In the genomic region with DNA sequence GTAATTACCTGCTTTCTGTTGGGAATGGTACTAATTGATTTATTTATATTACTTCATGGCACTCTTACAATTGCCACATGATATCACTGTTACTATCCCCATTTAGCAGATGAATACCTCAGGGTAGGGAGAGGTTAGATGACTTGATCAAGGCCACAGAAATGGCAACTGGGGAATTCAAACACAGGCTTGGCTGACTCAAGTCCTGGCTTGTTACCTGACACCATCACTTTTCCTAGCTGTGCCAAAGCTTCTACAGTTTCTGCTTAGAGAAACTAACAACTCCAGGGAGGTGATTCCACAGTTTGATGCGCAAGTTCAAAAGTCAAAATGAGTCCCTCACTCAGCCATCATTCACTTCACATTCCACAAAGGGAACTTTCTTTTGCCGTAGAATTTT, we compare ENCODE assay signal across 18 cellular contexts.
"Had no signal": no experiment of that assay in that cellular context is flagged by ENCODE, and none has a peak within 500 bp of the region (broad histone marks: within the 10 kb centered on the region; RNA-seq: fewer than 3 reads in every experiment).

No MANE protein-coding gene starts in this region.

- H3K4me3 Mint-ChIP-seq: activated T-cell treated with anti-CD3 and anti-CD28 coated beads, Interleukin-2, amount 50 U/mL, for 72 hours; endodermal cell; stimulated activated naive B cell treated with anti-CD40 and anti-IgM and Interleukin-4, amounts not matched to agents 10 μg/mL and 1 μg/mL and 100 μg/mL, for 72 hours had no signal

- ATAC-seq: activated CD4-positive, CD25-positive, alpha-beta regulatory T cell treated with anti-CD3 and anti-CD28 coated beads, Interleukin-2, amount 50 U/mL, for 24 hours; activated naive CD4-positive, alpha-beta T cell treated with anti-CD3 and anti-CD28 coated beads, Interleukin-2, amount 50 U/mL, for 72 hours; activated T-cell treated with anti-CD3 and anti-CD28 coated beads, Interleukin-2, amount 50 U/mL, for 72 hours; gastroesophageal sphincter; heart left ventricle; stimulated activated naive B cell treated with anti-CD40 and anti-IgM and Interleukin-4, amounts not matched to agents 10 μg/mL and 1 μg/mL and 100 μg/mL, for 72 hours; upper lobe of right lung had no signal

- H3K4me3 ChIP-seq: gastroesophageal sphincter, heart left ventricle, left ventricle myocardium inferior, sigmoid colon, spleen, thoracic aorta, upper lobe of right lung had no signal

- H3K27me3 Mint-ChIP-seq: stimulated activated naive B cell treated with anti-CD40 and anti-IgM and Interleukin-4, amounts not matched to agents 10 μg/mL and 1 μg/mL and 100 μg/mL, for 72 hours had no signal

- H3K27ac Mint-ChIP-seq: activated naive CD4-positive, alpha-beta T cell treated with anti-CD3 and anti-CD28 coated beads, Interleukin-2, amount 50 U/mL, for 72 hours; activated T-cell treated with anti-CD3 and anti-CD28 coated beads, Interleukin-2, amount 50 U/mL, for 72 hours; endodermal cell; stimulated activated naive B cell treated with anti-CD40 and anti-IgM and Interleukin-4, amounts not matched to agents 10 μg/mL and 1 μg/mL and 100 μg/mL, for 72 hours had no signal

- DNase-seq: activated effector memory CD4-positive, alpha-beta T cell treated with anti-CD3 and anti-CD28 coated beads, Interleukin-2, amount 50 U/mL, for 16 hours; activated T-cell treated with anti-CD3 and anti-CD28 coated beads, Interleukin-2, amount 50 U/mL, for 72 hours; amniotic stem cell; endodermal cell; erythroblast; heart left ventricle; kidney glomerular epithelial cell; left ventricle myocardium inferior; occipital lobe; posterior cingulate gyrus; sigmoid colon; spleen; stimulated activated naive B cell treated with anti-CD40 and anti-IgM and Interleukin-4, amounts not matched to agents 10 μg/mL and 1 μg/mL and 100 μg/mL, for 72 hours; upper lobe of right lung had no signal

- H3K36me3 Mint-ChIP-seq: activated naive CD4-positive, alpha-beta T cell treated with anti-CD3 and anti-CD28 coated beads, Interleukin-2, amount 50 U/mL, for 72 hours; stimulated activated naive B cell treated with anti-CD40 and anti-IgM and Interleukin-4, amounts not matched to agents 10 μg/mL and 1 μg/mL and 100 μg/mL, for 72 hours had no signal

- H3K9me3 ChIP-seq: gastroesophageal sphincter, heart left ventricle, left ventricle myocardium inferior, sigmoid colon, spleen, thoracic aorta, upper lobe of right lung had no signal

- H3K27ac ChIP-seq: gastroesophageal sphincter, heart left ventricle, left ventricle myocardium inferior, sigmoid colon, spleen, thoracic aorta, upper lobe of right lung had no signal

- H3K9me3 Mint-ChIP-seq: endodermal cell had no signal

- H3K4me1 ChIP-seq: gastroesophageal sphincter, heart left ventricle, left ventricle myocardium inferior, spleen, upper lobe of right lung had no signal

- H3K27me3 ChIP-seq: heart left ventricle, sigmoid colon, spleen, upper lobe of right lung had no signal

- H3K36me3 ChIP-seq: gastroesophageal sphincter, heart left ventricle, left ventricle myocardium inferior, sigmoid colon, spleen, thoracic aorta, upper lobe of right lung had no signal
